19 cellular contexts compared by ENCODE assay signal in the genomic region with DNA sequence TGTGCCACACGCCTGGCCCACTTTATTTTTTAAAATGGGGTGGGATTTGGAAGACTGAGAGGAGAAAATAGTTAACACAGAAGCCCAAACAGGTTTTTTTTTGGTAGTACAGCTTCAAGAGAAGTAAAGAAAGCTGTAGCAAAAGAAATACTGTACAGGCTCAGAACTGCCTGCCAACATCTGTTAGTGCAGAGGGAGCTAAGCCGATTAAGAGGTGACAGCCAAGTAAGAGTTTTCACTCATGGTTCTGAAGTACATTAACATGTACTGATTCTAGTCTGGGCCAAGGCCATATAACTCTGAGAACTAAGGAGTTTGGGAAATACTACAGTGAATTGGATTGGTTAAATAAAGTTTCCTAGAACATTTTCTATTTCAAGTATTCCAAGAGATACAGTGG.
DNase-seq lines count a peak whose midpoint lies in the region; ATAC-seq, FAIRE-seq and TF ChIP-seq lines count a peak whose summit lies in the region.
"Had no signal": no experiment of that assay in that cellular context is flagged by ENCODE, and none has a peak within 500 bp of the region (broad histone marks: within the 10 kb centered on the region; RNA-seq: fewer than 3 reads in every experiment).

No MANE protein-coding gene starts in this region.

- H3K4me1 Mint-ChIP-seq in nephron = peaks cover 24% of the 10 kb centered on the region

- no peaks in the 10 kb centered on the region for H3K9me3 Mint-ChIP-seq in nephron
- H3K9me3 Mint-ChIP-seq: CD4-positive, alpha-beta memory T cell had no signal

- peak; percentile 98 for FAIRE-seq in D721Med (lab: Jason Lieb, UNC)
- FAIRE-seq: GM12891, GM18507, H54 had no signal

- no peak overlapping the region for H3K4me3 Mint-ChIP-seq in nephron
- H3K4me3 Mint-ChIP-seq: CD4-positive, alpha-beta memory T cell had no signal

- no peak for ATAC-seq in GM18517 (IDR thresholded peaks at IDR 0.05; ENCODE audit: unreplicated experiment)

- DNase-seq in D721Med (ENCODE audit: insufficient read length, low spot score) (peak; percentile 40), NCI-H524 (lab: John Stamatoyannopoulos, UW) (peak; percentile 73 to 90), NCI-H82 treated with DMSO at 0.1 percent for 48 hours (lab: John Stamatoyannopoulos, UW; ENCODE audit: unreplicated experiment) (peak; percentile 95), GDM1 (lab: John Stamatoyannopoulos, UW) (no peak), NCI-H446 treated with DMSO at 0.1 percent for 48 hours (lab: John Stamatoyannopoulos, UW) (no peak)
- no peak for DNase-seq in activated CD4-positive, alpha-beta T cell treated with anti-CD3 and anti-CD28 coated beads, Interleukin-2, amount 50 U/mL, for 48 hours
- DNase-seq: C1 segment of cervical spinal cord; Calu3; CD4-positive, alpha-beta memory T cell; COR-L47; DMS153; DND-41; GF-D8; GOT3 had no signal

- no peaks in the 10 kb centered on the region for H3K27me3 Mint-ChIP-seq in nephron (ENCODE audit: low read depth)
- H3K27me3 Mint-ChIP-seq: CD4-positive, alpha-beta memory T cell had no signal

- TF ChIP-seq CTCF in D721Med (IDR thresholded peaks at IDR 0.05; ENCODE audit: insufficient read depth, missing control alignments) (no peak), nephron (IDR thresholded peaks at IDR 0.05; ENCODE audit: unreplicated experiment in 3 of 3) (no peak)

- peak overlapping the region in 2 of 3 experiments; percentile 33 to 71 for H3K27ac Mint-ChIP-seq in nephron
- H3K27ac Mint-ChIP-seq: CD4-positive, alpha-beta memory T cell had no signal

- peaks cover 16% of the 10 kb centered on the region for H3K36me3 Mint-ChIP-seq in nephron (ENCODE audit: low read depth)

Comparison
In these comparisons a context has a peak if more than half of its experiments do, and no peak if none do; other contexts are left out.
1. DNase-seq: peak in D721Med (single experiment), NCI-H524 (2 of 2) and NCI-H82 treated with DMSO at 0.1 percent for 48 hours (single experiment); none in GDM1 (single experiment), NCI-H446 treated with DMSO at 0.1 percent for 48 hours (single experiment) and activated CD4-positive, alpha-beta T cell treated with anti-CD3 and anti-CD28 coated beads, Interleukin-2, amount 50 U/mL, for 48 hours (0 of 2).